9 cellular contexts compared by ENCODE assay signal in the genomic region with DNA sequence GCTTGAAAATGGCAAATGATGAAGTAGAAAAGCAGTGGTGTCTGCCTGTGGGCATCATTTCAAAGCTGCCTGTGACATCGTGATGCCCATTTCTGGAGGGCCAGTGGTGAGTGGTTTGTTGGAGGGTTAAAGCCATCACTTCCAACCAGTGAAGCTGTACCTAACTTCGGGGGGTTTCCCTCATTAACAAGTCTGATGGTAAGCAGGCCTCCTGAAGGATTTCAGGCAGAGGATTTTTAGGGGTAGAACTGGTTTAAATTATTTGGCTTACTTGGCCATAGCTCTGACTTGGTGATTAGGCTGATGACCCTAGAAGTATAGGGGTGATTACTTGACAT. TPM values are rescaled to one million over a fixed set of nuclear protein-coding genes. Genes with fewer than 3 reads are reported as not detected.
DNase-seq lines count a peak whose midpoint lies in the region; ATAC-seq and TF ChIP-seq lines count a peak whose summit lies in the region.
"Had no signal": no experiment of that assay in that cellular context is flagged by ENCODE, and none has a peak within 500 bp of the region (broad histone marks: within the 10 kb centered on the region; RNA-seq: fewer than 3 reads in every experiment).

No MANE protein-coding gene starts in this region.

- CTCF ChIA-PET in GM10248 (lab: Yijun Ruan, JAX) = interaction anchor here (1.0 to 14.9 kb wide), 10 partner anchors 10 to 378 kb away, joined by 3 to 159 read pairs (median 5); partner anchors contain the start of genes DTWD2 and TNFAIP8

- H3K27ac Mint-ChIP-seq in activated T-helper 17 cell treated with anti-CD3 and anti-CD28 coated beads, Interleukin-2, amount 50 U/mL, for 72 hours = peak overlapping the region; percentile 88
- H3K27ac Mint-ChIP-seq in stimulated activated memory B cell treated with anti-CD40 and anti-IgM and Interleukin-4, amounts not matched to agents 10 μg/mL and 1 μg/mL and 100 μg/mL, for 72 hours = peak overlapping the region; percentile 97

- H3K9me3 Mint-ChIP-seq in activated T-helper 17 cell treated with anti-CD3 and anti-CD28 coated beads, Interleukin-2, amount 50 U/mL, for 72 hours = no peaks in the 10 kb centered on the region
- peaks cover 3% of the 10 kb centered on the region for H3K9me3 Mint-ChIP-seq in stimulated activated memory B cell treated with anti-CD40 and anti-IgM and Interleukin-4, amounts not matched to agents 10 μg/mL and 1 μg/mL and 100 μg/mL, for 72 hours

- POLR2A ChIA-PET in GM10248 (lab: Yijun Ruan, JAX) = no interaction called here

- TF ChIP-seq CTCF in GM10248 (IDR thresholded peaks at IDR 0.05; ENCODE audit: control extremely low read depth, extremely low read depth, low read depth, missing control alignments) = no peak

- ATAC-seq in GM19023 (IDR thresholded peaks at IDR 0.05; ENCODE audit: unreplicated experiment) = peak; percentile 25
- peak; percentile 28 for ATAC-seq in HG02678 (IDR thresholded peaks at IDR 0.05; ENCODE audit: unreplicated experiment)
- peak; percentile 44 for ATAC-seq in activated T-helper 17 cell treated with anti-CD3 and anti-CD28 coated beads, Interleukin-2, amount 50 U/mL, for 72 hours (replicated peaks)
- peak; percentile 41 for ATAC-seq in stimulated activated memory B cell treated with anti-CD40 and anti-IgM and Interleukin-4, amounts not matched to agents 10 μg/mL and 1 μg/mL and 100 μg/mL, for 72 hours
- ATAC-seq in esophagus mucosa = no peak

- H3K27me3 Mint-ChIP-seq in activated T-helper 17 cell treated with anti-CD3 and anti-CD28 coated beads, Interleukin-2, amount 50 U/mL, for 72 hours = no peaks in the 10 kb centered on the region
- H3K27me3 Mint-ChIP-seq in stimulated activated memory B cell treated with anti-CD40 and anti-IgM and Interleukin-4, amounts not matched to agents 10 μg/mL and 1 μg/mL and 100 μg/mL, for 72 hours = no peaks in the 10 kb centered on the region

- peaks cover 100% of the 10 kb centered on the region for H3K36me3 Mint-ChIP-seq in activated T-helper 17 cell treated with anti-CD3 and anti-CD28 coated beads, Interleukin-2, amount 50 U/mL, for 72 hours (ENCODE audit: low read depth)
- H3K36me3 Mint-ChIP-seq in stimulated activated memory B cell treated with anti-CD40 and anti-IgM and Interleukin-4, amounts not matched to agents 10 μg/mL and 1 μg/mL and 100 μg/mL, for 72 hours = peaks cover 53% of the 10 kb centered on the region

- H3K4me3 Mint-ChIP-seq in activated T-helper 17 cell treated with anti-CD3 and anti-CD28 coated beads, Interleukin-2, amount 50 U/mL, for 72 hours = peak overlapping the region; percentile 85
- H3K4me3 Mint-ChIP-seq in stimulated activated memory B cell treated with anti-CD40 and anti-IgM and Interleukin-4, amounts not matched to agents 10 μg/mL and 1 μg/mL and 100 μg/mL, for 72 hours = peak overlapping the region; percentile 71

- DNase-seq in stimulated activated CD8-positive, alpha-beta memory T cell treated with anti-CD3 and anti-CD28 coated beads, Interleukin-4, amount 100 ng/mL, for 48 hours = no peak
- no peak for DNase-seq in GDM1 (lab: John Stamatoyannopoulos, UW)
- no peak for DNase-seq in GM10248 (ENCODE audit: extremely low spot score)
- DNase-seq: activated effector memory CD4-positive, alpha-beta T cell treated with anti-CD3 and anti-CD28 coated beads, Interleukin-2, amount 50 U/mL, for 16 hours had no signal

- H3K4me1 Mint-ChIP-seq in activated T-helper 17 cell treated with anti-CD3 and anti-CD28 coated beads, Interleukin-2, amount 50 U/mL, for 72 hours = peaks cover 67% of the 10 kb centered on the region
- peaks cover 87% of the 10 kb centered on the region for H3K4me1 Mint-ChIP-seq in stimulated activated memory B cell treated with anti-CD40 and anti-IgM and Interleukin-4, amounts not matched to agents 10 μg/mL and 1 μg/mL and 100 μg/mL, for 72 hours

RNA-seq across cellular contexts. Expression of gene TNFAIP8, which starts 10.7 kb away (rescaled TPM):
- total RNA-seq in activated T-helper 17 cell treated with anti-CD3 and anti-CD28 coated beads, Interleukin-2, amount 50 U/mL, for 72 hours = 100 to 1,000 TPM; 129 to 170 TPM
- 15.3 TPM for total RNA-seq in esophagus mucosa
